Comparison of ENCODE assay signal across 9 cellular contexts in the genomic region with DNA sequence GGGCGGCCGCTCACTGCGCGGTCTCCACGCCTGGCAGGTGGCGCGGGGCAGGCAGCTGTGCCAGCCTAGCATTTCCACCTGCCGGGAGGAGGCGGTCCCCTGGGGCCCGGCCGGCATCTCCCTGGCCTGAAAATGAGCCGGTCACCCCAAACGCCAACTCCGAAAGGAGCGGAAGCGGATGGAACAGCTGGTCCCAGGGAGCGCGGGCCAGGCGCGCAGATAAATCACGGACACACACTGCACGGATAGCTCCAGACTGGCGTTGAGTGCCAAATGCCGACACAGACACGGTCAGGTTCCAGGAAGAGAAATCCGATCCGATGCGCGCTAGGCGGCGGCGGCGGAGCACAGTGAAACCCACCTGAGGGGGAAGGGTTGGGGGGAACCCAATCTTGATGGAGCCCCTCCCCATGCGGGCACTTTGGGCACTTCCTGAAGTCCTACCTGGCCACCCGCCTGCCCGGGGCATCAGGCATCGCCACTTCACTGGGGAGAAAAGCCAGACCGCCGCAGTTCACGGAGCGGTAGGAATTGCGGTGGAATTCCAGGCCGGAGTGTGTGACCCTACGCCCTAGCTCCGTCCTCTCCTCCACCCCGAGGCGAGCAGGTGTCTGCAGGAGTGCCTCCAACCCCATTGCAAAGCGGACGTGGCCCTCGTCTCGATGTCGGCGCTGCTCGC. TPM values are rescaled to one million over a fixed set of nuclear protein-coding genes. Genes with fewer than 3 reads are reported as not detected.
DNase-seq lines count a peak whose midpoint lies in the region; ATAC-seq and TF ChIP-seq lines count a peak whose summit lies in the region.
"Had no signal": no experiment of that assay in that cellular context is flagged by ENCODE, and none has a peak within 500 bp of the region (broad histone marks: within the 10 kb centered on the region; RNA-seq: fewer than 3 reads in every experiment).

No MANE protein-coding gene starts in this region.

- H3K36me3 ChIP-seq in left lung (no peaks in the 10 kb centered on the region), thoracic aorta (no peaks in the 10 kb centered on the region)

- H3K36me3 Mint-ChIP-seq in activated CD4-positive, alpha-beta T cell treated with anti-CD3 and anti-CD28 coated beads, Interleukin-2, amount 10 ng/mL, durations not matched to agents 7 days and 5 days (ENCODE audit: low read depth) = no peaks in the 10 kb centered on the region

- intact Hi-C loops in left lung (cut with DNase I) = no loop called here

- no peak for TF ChIP-seq CTCF in left lung (IDR thresholded peaks at IDR 0.05)
- no peak for TF ChIP-seq CTCF in thoracic aorta (IDR thresholded peaks at IDR 0.05)

- peak; percentile 72 for DNase-seq in DMS 273 (lab: John Stamatoyannopoulos, UW; ENCODE audit: unreplicated experiment)
- DNase-seq in DMS 273 treated with DMSO at 0.1 percent for 48 hours (lab: John Stamatoyannopoulos, UW) = no peak
- DNase-seq in T47D (ENCODE audit: low read depth in 1 of 2, low spot score in 1 of 2) = peak; percentile 73 to 88
- DNase-seq in left lung = peak in 1 of 2 donors; percentile 78
- no peak for DNase-seq in thoracic aorta (ENCODE audit: low spot score)
- DNase-seq in stimulated activated CD4-positive, alpha-beta T cell treated with anti-CD3 and anti-CD28 coated beads, Interleukin-4, amount 100 ng/mL, for 24 hours = no peak
- no peak for DNase-seq in activated CD4-positive, alpha-beta T cell treated with anti-CD3 and anti-CD28 coated beads, Interleukin-2, amount 10 ng/mL, durations not matched to agents 7 days and 5 days

- no peaks in the 10 kb centered on the region for H3K9me3 ChIP-seq in left lung
- H3K9me3 ChIP-seq in thoracic aorta = no peaks in the 10 kb centered on the region

- H3K9me3 Mint-ChIP-seq in activated CD4-positive, alpha-beta T cell treated with anti-CD3 and anti-CD28 coated beads, Interleukin-2, amount 10 ng/mL, durations not matched to agents 7 days and 5 days = no peaks in the 10 kb centered on the region

- H3K27ac ChIP-seq in left lung (no peak overlapping the region), thoracic aorta (no peak overlapping the region)
- H3K27ac ChIP-seq: 22Rv1 had no signal

- CTCF ChIA-PET in activated CD4-positive, alpha-beta T cell treated with anti-CD3 and anti-CD28 coated beads, Interleukin-2, amount 10 ng/mL, durations not matched to agents 7 days and 5 days (lab: Charles Lee) = interaction anchor here (0.6 kb wide), 2 partner anchors 91 to 580 kb away, joined by 3 to 4 read pairs; partner anchors contain the start of gene CCDC177

- peaks cover 30 to 72% of the 10 kb centered on the region in 2 donors for H3K27me3 ChIP-seq in left lung
- H3K27me3 ChIP-seq in thoracic aorta (replicated peaks; ENCODE audit: insufficient read depth) = peaks cover 8% of the 10 kb centered on the region

- in situ Hi-C loops in T47D (cut with HindIII; ENCODE audit: low pct_unique_long_range_greater_than_20kb, low sequenced_read_pairs) = no loop called here

- H3K4me3 Mint-ChIP-seq in activated CD4-positive, alpha-beta T cell treated with anti-CD3 and anti-CD28 coated beads, Interleukin-2, amount 10 ng/mL, durations not matched to agents 7 days and 5 days = no peak overlapping the region

- H3K4me3 ChIP-seq in left lung (peak overlapping the region; percentile 22 to 38), thoracic aorta (peak overlapping the region; percentile 58)

- no peak for TF ChIP-seq POLR2A in GM18505 (IDR thresholded peaks at IDR 0.05; ENCODE audit: borderline replicate concordance, extremely low read depth, insufficient read depth, insufficient read length)

- peaks cover 13 to 19% of the 10 kb centered on the region in 2 donors for H3K4me1 ChIP-seq in left lung
- H3K4me1 ChIP-seq in thoracic aorta (ENCODE audit: control insufficient read depth in 1 of 2, low read depth in 2 of 2) = peaks cover 15 to 17% of the 10 kb centered on the region in 2 donors

- no peak overlapping the region for H3K27ac Mint-ChIP-seq in activated CD4-positive, alpha-beta T cell treated with anti-CD3 and anti-CD28 coated beads, Interleukin-2, amount 10 ng/mL, durations not matched to agents 7 days and 5 days

- peaks cover 53% of the 10 kb centered on the region for H3K27me3 Mint-ChIP-seq in activated CD4-positive, alpha-beta T cell treated with anti-CD3 and anti-CD28 coated beads, Interleukin-2, amount 10 ng/mL, durations not matched to agents 7 days and 5 days

- no peaks in the 10 kb centered on the region for H3K4me1 Mint-ChIP-seq in activated CD4-positive, alpha-beta T cell treated with anti-CD3 and anti-CD28 coated beads, Interleukin-2, amount 10 ng/mL, durations not matched to agents 7 days and 5 days

- ATAC-seq in left lung (peak; percentile 62), thoracic aorta (ENCODE audit: insufficient number of reproducible peaks, low FRiP score, low read depth) (no peak), GM18505 (IDR thresholded peaks at IDR 0.05; ENCODE audit: unreplicated experiment) (no peak)

- POLR2A ChIA-PET in activated CD4-positive, alpha-beta T cell treated with anti-CD3 and anti-CD28 coated beads, Interleukin-2, amount 10 ng/mL, durations not matched to agents 7 days and 5 days (lab: Charles Lee) = interaction anchor here (0.6 kb wide), 1 partner anchor 56 kb away, joined by 9 read pairs; no protein-coding TSS in a partner anchor

RNA-seq across cellular contexts. Expression of gene PLEKHD1, which starts 0.6 kb away (rescaled TPM):
- total RNA-seq in left lung (under 1 TPM; 0.16 to 0.61 TPM), thoracic aorta (under 1 TPM; 0.14 to 0.49 TPM)
- under 1 TPM; 0.15 to 0.19 TPM for total RNA-seq in activated CD4-positive, alpha-beta T cell treated with anti-CD3 and anti-CD28 coated beads, Interleukin-2, amount 10 ng/mL, durations not matched to agents 7 days and 5 days

Comparison
In these comparisons a context has a peak if more than half of its experiments do, and no peak if none do; other contexts are left out.
1. DNase-seq: peak in DMS 273 (single experiment) and T47D (2 of 2); none in DMS 273 treated with DMSO at 0.1 percent for 48 hours (single experiment), thoracic aorta (single experiment), stimulated activated CD4-positive, alpha-beta T cell treated with anti-CD3 and anti-CD28 coated beads, Interleukin-4, amount 100 ng/mL, for 24 hours (single experiment) and activated CD4-positive, alpha-beta T cell treated with anti-CD3 and anti-CD28 coated beads, Interleukin-2, amount 10 ng/mL, durations not matched to agents 7 days and 5 days (single experiment).